Comparison of ENCODE assay signal across 8 cellular contexts in the genomic region with DNA sequence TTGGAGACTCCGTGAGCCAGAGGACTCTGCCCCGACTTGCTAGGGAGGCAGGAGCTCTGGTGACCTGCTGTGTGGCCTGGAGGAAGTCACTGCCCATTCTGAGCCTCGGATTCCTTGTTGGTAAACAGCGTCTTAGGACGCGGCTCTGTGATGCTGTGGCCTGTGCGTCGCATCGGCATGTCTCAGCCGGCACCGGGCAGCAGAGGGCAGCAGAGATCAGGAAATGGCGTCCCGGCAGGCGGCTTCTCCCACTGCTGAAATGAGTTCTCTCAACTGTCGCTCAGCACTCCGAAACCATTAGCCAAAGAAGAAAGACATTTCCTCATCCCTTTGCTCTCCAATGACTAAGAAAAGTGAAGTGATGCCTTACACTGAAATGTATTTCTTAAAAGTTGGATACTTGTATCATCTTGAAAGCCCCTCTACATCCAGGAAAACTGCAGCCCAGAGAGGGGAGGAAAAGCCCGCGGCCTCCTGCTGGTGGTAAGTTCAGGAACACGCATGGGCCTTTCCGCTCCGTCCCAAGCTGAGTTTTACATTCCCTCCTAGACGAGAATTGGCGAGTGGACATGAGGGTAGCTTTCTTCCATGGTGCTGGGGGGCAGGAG.
DNase-seq lines count a peak whose midpoint lies in the region; ATAC-seq and TF ChIP-seq lines count a peak whose summit lies in the region.

No MANE protein-coding gene starts in this region.

- no peaks in the 10 kb centered on the region for H3K36me3 Mint-ChIP-seq in osteocyte (ENCODE audit: unreplicated experiment)

- H3K4me1 ChIP-seq in KMS-11 (ENCODE audit: low read depth, poor library complexity, severe bottlenecking) (no peaks in the 10 kb centered on the region), foreskin keratinocyte (peaks cover 19% of the 10 kb centered on the region), thyroid gland (no peaks in the 10 kb centered on the region)

- H4K20me1 ChIP-seq in KMS-11 (ENCODE audit: insufficient read depth): no peaks in the 10 kb centered on the region

- H3K79me2 ChIP-seq in KMS-11 (ENCODE audit: insufficient read depth, low read depth): no peaks in the 10 kb centered on the region

- ATAC-seq in GM21576 (IDR thresholded peaks at IDR 0.05; ENCODE audit: unreplicated experiment) (peak; percentile 91), foreskin keratinocyte (peak; percentile 76)

- H3K36me3 ChIP-seq in KMS-11 (ENCODE audit: insufficient read depth) (no peaks in the 10 kb centered on the region), thyroid gland (no peaks in the 10 kb centered on the region)

- TF ChIP-seq CTCF in KMS-11 (conservative IDR thresholded peaks at IDR 0.05; ENCODE audit: low read depth, low read length) (peak; percentile 89), foreskin keratinocyte (conservative IDR thresholded peaks at IDR 0.05) (peak; percentile 96), osteocyte (IDR thresholded peaks at IDR 0.05) (peak; percentile 95), thyroid gland (IDR thresholded peaks at IDR 0.05) (peak; percentile 65 to 90 (median 84))

- peaks cover 8% of the 10 kb centered on the region for H3K4me1 Mint-ChIP-seq in osteocyte (ENCODE audit: unreplicated experiment)

- WGBS in thyroid gland, 2 donors: 22 to 28% methylated on average over 15 to 18 of the region's 23 CpGs

- H3K27ac ChIP-seq in KMS-11: no peak overlapping the region
- no peak overlapping the region for H3K27ac ChIP-seq in foreskin keratinocyte
- H3K27ac ChIP-seq in thyroid gland: no peak overlapping the region

- H3K4me3 ChIP-seq in KMS-11 (IDR thresholded peaks at IDR 0.05; ENCODE audit: insufficient read depth, low read depth, low read length) (no peak overlapping the region), thyroid gland (replicated peaks in 1 of 3) (no peak overlapping the region)

- no peak for TF ChIP-seq POLR2A in thyroid gland (IDR thresholded peaks at IDR 0.05)

- H3K27me3 Mint-ChIP-seq in osteocyte (ENCODE audit: unreplicated experiment): peaks cover 6% of the 10 kb centered on the region

- DNase-seq in DMS53 treated with DMSO at 0.1 percent for 48 hours (lab: John Stamatoyannopoulos, UW; ENCODE audit: unreplicated experiment) (peak; percentile 48), SHP77 treated with DMSO at 0.1 percent for 48 hours (lab: John Stamatoyannopoulos, UW) (peak; percentile 20), foreskin keratinocyte (peak; percentile 57 to 73), osteocyte (ENCODE audit: extremely low spot score, unreplicated experiment) (peak; percentile 93), thyroid gland (peak; percentile 72 to 79)
- peak; percentile 90 for DNase-seq in activated effector memory CD4-positive, alpha-beta T cell treated with anti-CD3 and anti-CD28 coated beads, Interleukin-2, amount 50 U/mL, for 16 hours

- no peak overlapping the region for H3K9ac ChIP-seq in KMS-11

- H3K27me3 ChIP-seq in KMS-11 (ENCODE audit: insufficient read depth, low read depth) (no peaks in the 10 kb centered on the region), foreskin keratinocyte (no peaks in the 10 kb centered on the region), thyroid gland (no peaks in the 10 kb centered on the region)

- no peaks in the 10 kb centered on the region for H3K9me3 Mint-ChIP-seq in osteocyte (ENCODE audit: unreplicated experiment)

- no peaks in the 10 kb centered on the region for H3K9me3 ChIP-seq in thyroid gland

- H3K4me2 ChIP-seq in KMS-11: no peak overlapping the region

- H3K27ac Mint-ChIP-seq in osteocyte (ENCODE audit: unreplicated experiment): no peak overlapping the region

- intact Hi-C loops in thyroid gland (cut with DNase I): loop anchor here (5.0 kb wide), 2 partner anchors 794 to 954 kb away; no protein-coding TSS in a partner anchor

- H3K4me3 Mint-ChIP-seq in osteocyte (ENCODE audit: unreplicated experiment): peak overlapping the region; percentile 26

- peak overlapping the region; percentile 21 for H2AFZ ChIP-seq in KMS-11 (ENCODE audit: low read depth)

Comparison
In these comparisons a context has a peak if more than half of its experiments do, and no peak if none do; other contexts are left out.
1. DNase-seq: peak in every context shown above with its lines; median percentile 93 in osteocyte; 90 in activated effector memory CD4-positive, alpha-beta T cell treated with anti-CD3 and anti-CD28 coated beads, Interleukin-2, amount 50 U/mL, for 16 hours; 76 in thyroid gland; 65 in foreskin keratinocyte; 48 in DMS53 treated with DMSO at 0.1 percent for 48 hours; 20 in SHP77 treated with DMSO at 0.1 percent for 48 hours.